ENCODE assay signal across 8 cellular contexts in genomic region chr20:62668441-62669027, GRCh38. TPM values are rescaled to one million over a fixed set of nuclear protein-coding genes. Genes with fewer than 3 reads are reported as not detected.
DNase-seq lines count a peak whose midpoint lies in the region; FAIRE-seq and TF ChIP-seq lines count a peak whose summit lies in the region.

No MANE protein-coding gene starts in this region.

- peak; percentile 80 to 94 (median 93) for TF ChIP-seq CTCF in keratinocyte (optimal IDR thresholded peaks at IDR 0.05 in 1 of 3, IDR thresholded peaks at IDR 0.05 in 1 of 3, conservative IDR thresholded peaks at IDR 0.05 in 1 of 3; ENCODE audit: extremely low read depth in 1 of 3, insufficient read depth in 2 of 3, low read length in 3 of 3)

- no peaks in the 10 kb centered on the region for H3K9me3 ChIP-seq in keratinocyte (ENCODE audit: control insufficient read depth, low read depth, low read length)

- H3K9ac ChIP-seq in keratinocyte (ENCODE audit: control insufficient read depth, extremely low read depth, insufficient read depth, low read length) = no peak overlapping the region

- no peak overlapping the region for H3K4me3 ChIP-seq in keratinocyte (ENCODE audit: control insufficient read depth in 2 of 3, extremely low read depth in 1 of 3, insufficient read depth in 2 of 3, low read depth in 1 of 3, low read length in 3 of 3)

- H3K27ac ChIP-seq in keratinocyte (ENCODE audit: control insufficient read depth, insufficient read depth, low read length) = no peak overlapping the region

- H3K4me1 ChIP-seq in keratinocyte (ENCODE audit: control insufficient read depth, extremely low read depth, insufficient read depth, low read length) = no peaks in the 10 kb centered on the region

- no peak overlapping the region for H2AFZ ChIP-seq in keratinocyte (ENCODE audit: control insufficient read depth, low read length)

- FAIRE-seq in keratinocyte (lab: Jason Lieb, UNC) = peak; percentile 49

- no peaks in the 10 kb centered on the region for H3K9me1 ChIP-seq in keratinocyte (ENCODE audit: control insufficient read depth, extremely low read depth, insufficient read depth, low read length)

- H3K79me2 ChIP-seq in keratinocyte (ENCODE audit: control insufficient read depth, insufficient read depth, low read length) = no peaks in the 10 kb centered on the region

- no peaks in the 10 kb centered on the region for H3K27me3 ChIP-seq in keratinocyte (ENCODE audit: control insufficient read depth, extremely low read depth, insufficient read depth, low read length)

- peak; percentile 3 to 24 for DNase-seq in NOMO-1 (lab: John Stamatoyannopoulos, UW; ENCODE audit: unreplicated experiment in 2 of 2)
- no peak for DNase-seq in NOMO-1 treated with dmso at 0.1 percent for 144 hours (lab: John Stamatoyannopoulos, UW; ENCODE audit: unreplicated experiment)
- peak; percentile 71 for DNase-seq in NCI-H1092 treated with DMSO at 0.1 percent for 48 hours (lab: John Stamatoyannopoulos, UW)
- DNase-seq in SKM-1 treated with dmso at 0.1 percent for 144 hours (lab: John Stamatoyannopoulos, UW; ENCODE audit: unreplicated experiment) = peak; percentile 43
- peak; percentile 77 for DNase-seq in cerebellar cortex (ENCODE audit: low spot score)
- DNase-seq in keratinocyte (ENCODE audit: low read depth, low spot score) = no peak
- peak in 2 of 3 experiments; percentile 7 to 18 for DNase-seq in stimulated activated CD4-positive, alpha-beta T cell treated with anti-CD3 and anti-CD28 coated beads, TNF-alpha, amount 100 ng/mL, for 24 hours (ENCODE audit: low read depth in 3 of 3)
- DNase-seq in NK-92 (lab: John Stamatoyannopoulos, UW; ENCODE audit: unreplicated experiment) = no peak

- no peak overlapping the region for H3K4me2 ChIP-seq in keratinocyte (ENCODE audit: control insufficient read depth, extremely low read depth, insufficient read depth, low read depth, low read length)

- H4K20me1 ChIP-seq in keratinocyte (ENCODE audit: control insufficient read depth, extremely low read depth, insufficient read depth, low read length) = no peaks in the 10 kb centered on the region

- dilution Hi-C loops in keratinocyte (cut with MboI; ENCODE audit: extremely low pct_ligation_motif_present, low sequenced_read_pairs) = no loop called here

- no peaks in the 10 kb centered on the region for H3K36me3 ChIP-seq in keratinocyte (ENCODE audit: control insufficient read depth in 2 of 2, extremely low read depth in 1 of 2, insufficient read depth in 2 of 2, low read length in 2 of 2)

RNA-seq across cellular contexts. Expression of gene SLCO4A1, which starts 26.2 kb away (rescaled TPM):
- 0.43 to 1.8 TPM (median 1.4 TPM) in 3 replicates for polyA plus RNA-seq in keratinocyte
- 19.0 TPM for polyA plus RNA-seq in keratinocyte (2011; ENCODE audit: low read depth)
- 0.28 and 0.35 TPM in 2 replicates for polyA plus RNA-seq in keratinocyte (2011; cell fraction: cytosol; rRNA removed)
- polyA plus RNA-seq in keratinocyte (2011; cell fraction: nucleus; rRNA removed) = 1.6 and 2.7 TPM in 2 replicates
- 1.1 and 42.6 TPM in 2 replicates for polyA plus RNA-seq in keratinocyte (2012; ENCODE audit: low replicate concordance)
- 0.96 to 1.7 TPM (median 1.1 TPM) in 3 replicates for polyA minus RNA-seq in keratinocyte
- 4.6 TPM for polyA minus RNA-seq in keratinocyte (2011; cell fraction: cytosol; rRNA and poly(A)+ RNA removed)
- 1.7 and 1.8 TPM in 2 replicates for polyA minus RNA-seq in keratinocyte (2011; cell fraction: nucleus; rRNA and poly(A)+ RNA removed)

RNA-seq across cellular contexts. Expression of gene NTSR1, which starts 40.1 kb away (rescaled TPM):
- 0.24 to 1.4 TPM (median 0.55 TPM) in 3 replicates for polyA plus RNA-seq in keratinocyte
- polyA plus RNA-seq in keratinocyte (2011; ENCODE audit: low read depth) = 0.27 TPM
- 0.17 and 0.56 TPM in 2 replicates for polyA plus RNA-seq in keratinocyte (2011; cell fraction: cytosol; rRNA removed)
- 0.90 and 1.4 TPM in 2 replicates for polyA plus RNA-seq in keratinocyte (2011; cell fraction: nucleus; rRNA removed)
- 0.72 and 2.1 TPM in 2 replicates for polyA plus RNA-seq in keratinocyte (2012; ENCODE audit: low replicate concordance)
- polyA minus RNA-seq in keratinocyte = 0.40 to 2.7 TPM (median 0.83 TPM) in 3 replicates
- polyA minus RNA-seq in keratinocyte (2011; cell fraction: cytosol; rRNA and poly(A)+ RNA removed) = not detected
- polyA minus RNA-seq in keratinocyte (2011; cell fraction: nucleus; rRNA and poly(A)+ RNA removed) = 1.1 and 1.3 TPM in 2 replicates

Comparison
In these comparisons a context has a peak if more than half of its experiments do, and no peak if none do; other contexts are left out.
1. DNase-seq: peak in NOMO-1 (2 of 2), NCI-H1092 treated with DMSO at 0.1 percent for 48 hours (single experiment), SKM-1 treated with dmso at 0.1 percent for 144 hours (single experiment), cerebellar cortex (single experiment) and stimulated activated CD4-positive, alpha-beta T cell treated with anti-CD3 and anti-CD28 coated beads, TNF-alpha, amount 100 ng/mL, for 24 hours (2 of 3); none in NOMO-1 treated with dmso at 0.1 percent for 144 hours (single experiment), keratinocyte (single experiment) and NK-92 (single experiment).